In genomic region chr7:65038767-65039166, GRCh38 we compare ENCODE assay signal across 8 cellular contexts. TPM values are rescaled to one million over a fixed set of nuclear protein-coding genes. Genes with fewer than 3 reads are reported as not detected.
DNase-seq lines count a peak whose midpoint lies in the region; ATAC-seq and TF ChIP-seq lines count a peak whose summit lies in the region.
"Not testable (repeated sequence)": the region's sequence is repeated elsewhere in the genome, so short reads cannot be mapped to it uniquely, and the experiment has no call there.

No MANE protein-coding gene starts in this region.

- H3K36me3 Mint-ChIP-seq in nephron (ENCODE audit: low read depth): not testable (repeated sequence)

- TF ChIP-seq POLR2A in stomach (IDR thresholded peaks at IDR 0.05): not testable (repeated sequence)

- not testable (repeated sequence) for H3K9me3 ChIP-seq in adipocyte (ENCODE audit: control insufficient read depth, low read length); stomach

- TF ChIP-seq EP300 in stomach (IDR thresholded peaks at IDR 0.05): not testable (repeated sequence)

- peaks cover 14% of the 10 kb centered on the region for H3K4me1 Mint-ChIP-seq in nephron

- 0 to 2% (median 1%) methylated on average over 4 to 30 of the region's 35 CpGs for WGBS in stomach, 5 donors

- H3K36me3 ChIP-seq in adipocyte (ENCODE audit: control insufficient read depth, insufficient read depth, low read length, severe bottlenecking); stomach: not testable (repeated sequence)

- H3K27ac ChIP-seq in stomach: peak overlapping the region; percentile 88 to 99 (median 92)

- intact Hi-C loops in stomach (cut with DNase I; ENCODE audit: low total_unique reads): not testable (repeated sequence)

- H3K4me1 ChIP-seq in adipocyte (ENCODE audit: control insufficient read depth, insufficient read depth, low read length) (peaks cover 13% of the 10 kb centered on the region), stomach (peaks cover 0 to 27% (median 16%) of the 10 kb centered on the region in 4 donors)

- H3K27ac Mint-ChIP-seq in nephron: peak overlapping the region; percentile 89 to 98 (median 95)

- not testable (repeated sequence) for TF ChIP-seq CTCF in nephron (IDR thresholded peaks at IDR 0.05; ENCODE audit: unreplicated experiment in 3 of 3); stomach (IDR thresholded peaks at IDR 0.05)

- H3K4me3 ChIP-seq in adipocyte (ENCODE audit: low read length) (peak overlapping the region; percentile 93), stomach (peak overlapping the region; percentile 78 to 91 (median 81))

- peak; percentile 34 for ATAC-seq in SK-N-SH treated with all-trans-retinoic acid at 6 μM for 48 hours

- H3K4me3 Mint-ChIP-seq in nephron: peak overlapping the region; percentile 95 to 98 (median 96)

- H3K27me3 ChIP-seq in adipocyte (replicated peaks; ENCODE audit: control insufficient read depth, insufficient read depth, low read length); stomach: not testable (repeated sequence)

- not testable (repeated sequence) for H3K27me3 Mint-ChIP-seq in nephron (ENCODE audit: low read depth)

- peak; percentile 30 for DNase-seq in EH (ENCODE audit: low read depth)
- peak; percentile 1 for DNase-seq in HCEC 1CT
- DNase-seq in Kasumi-1 (lab: John Stamatoyannopoulos, UW): peak; percentile 33 to 39
- DNase-seq in adipocyte (ENCODE audit: low read depth): peak; percentile 57
- peak; percentile 37 for DNase-seq in glomerular visceral epithelial cell (ENCODE audit: extremely low spot score)
- peak; percentile 50 for DNase-seq in stomach

- peak overlapping the region; percentile 95 for H3K9ac ChIP-seq in adipocyte (ENCODE audit: low read length)

- not testable (repeated sequence) for H3K9me3 Mint-ChIP-seq in nephron

RNA-seq across cellular contexts. Expression of gene ERV3-1, which starts 32.3 kb away (rescaled TPM):
- total RNA-seq in stomach: 10 to 100 TPM in 3 of 5 donors, 1 to 10 TPM in 2; 1.4 to 22.8 (median 12.5) TPM
- 1 to 10 TPM; 3.5 to 4.0 (median 3.7) TPM for polyA plus RNA-seq in stomach

RNA-seq across cellular contexts. Expression of gene ZNF117, which starts 47.9 kb away (rescaled TPM):
- 10 to 100 TPM in 4 of 5 donors, 1 to 10 TPM in 1; 7.8 to 47.3 (median 15.6) TPM for total RNA-seq in stomach
- 1 to 10 TPM; 1.1 to 7.5 (median 1.2) TPM for polyA plus RNA-seq in stomach

Comparison
In these comparisons a context has a peak if more than half of its experiments do, and no peak if none do; other contexts are left out.
1. Peak in every context shown above with its lines: DNase-seq, ATAC-seq, H3K4me3 ChIP-seq and H3K27ac ChIP-seq.
2. DNase-seq: peak in every context shown above with its lines; median percentile 57 in adipocyte; 50 in stomach; 37 in glomerular visceral epithelial cell; 36 in Kasumi-1; 30 in EH; 1 in HCEC 1CT.